In the genomic region with DNA sequence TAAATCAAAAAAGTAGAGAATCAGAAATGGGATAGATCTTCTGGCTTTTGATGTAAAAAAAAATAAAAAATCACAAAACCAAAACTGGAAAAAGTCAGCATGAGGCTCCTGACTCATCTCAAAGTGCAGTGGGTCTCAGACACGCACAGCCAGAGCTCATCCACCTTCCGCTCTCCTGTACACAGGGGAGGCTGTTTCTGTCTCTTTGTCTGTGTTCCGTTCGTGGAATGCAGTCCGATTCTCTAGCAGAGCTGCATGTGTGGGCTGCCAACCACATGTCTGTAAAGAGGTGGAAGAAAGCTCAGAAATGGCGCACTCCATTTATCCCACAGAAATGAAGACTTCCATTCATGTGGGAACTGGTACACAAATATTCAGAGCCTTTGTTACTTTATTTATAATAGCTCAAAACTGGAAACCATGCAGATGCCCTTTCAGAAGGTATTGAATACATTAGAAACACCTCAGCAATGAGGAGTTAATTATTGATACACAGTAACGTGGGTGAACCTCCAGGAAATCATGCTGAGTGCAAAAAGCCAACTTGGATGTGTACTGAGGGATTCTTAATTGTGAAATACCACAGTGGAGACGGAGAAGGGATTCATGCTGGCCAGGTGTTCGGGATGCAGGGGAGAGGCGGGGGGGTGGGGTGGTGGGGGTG, we compare ENCODE assay signal across 16 cellular contexts.
DNase-seq lines count a peak whose midpoint lies in the region; ATAC-seq and TF ChIP-seq lines count a peak whose summit lies in the region.
"Had no signal": no experiment of that assay in that cellular context is flagged by ENCODE, and none has a peak within 500 bp of the region (broad histone marks: within the 10 kb centered on the region; RNA-seq: fewer than 3 reads in every experiment).

No MANE protein-coding gene starts in this region.

- H3K36me3 Mint-ChIP-seq in effector memory CD8-positive, alpha-beta T cell (ENCODE audit: insufficient read depth), result peaks cover 48% of the 10 kb centered on the region

- no peaks in the 10 kb centered on the region for H3K9me3 Mint-ChIP-seq in effector memory CD8-positive, alpha-beta T cell
- H3K9me3 Mint-ChIP-seq: mesothelial cell of epicardium had no signal

- TF ChIP-seq CTCF in epithelial cell of proximal tubule (conservative IDR thresholded peaks at IDR 0.05; ENCODE audit: low read depth, low read length), result no peak

- no peaks in the 10 kb centered on the region for H3K27me3 Mint-ChIP-seq in effector memory CD8-positive, alpha-beta T cell

- DNase-seq in H7, result peak; percentile 24
- DNase-seq in activated T-cell treated with anti-CD3 and anti-CD28 coated beads, Interleukin-2, amount 50 U/mL, for 48 hours, result peak; percentile 15 to 19
- peak; percentile 67 for DNase-seq in epithelial cell of proximal tubule (ENCODE audit: low read depth)
- peak; percentile 50 for DNase-seq in putamen (ENCODE audit: low spot score)
- DNase-seq in effector memory CD4-positive, alpha-beta T cell, result no peak
- no peak for DNase-seq in NCI-H82 treated with DMSO at 0.1 percent for 48 hours (lab: John Stamatoyannopoulos, UW; ENCODE audit: unreplicated experiment)
- no peak for DNase-seq in GM19238 (ENCODE audit: insufficient read length, low spot score)
- no peak for DNase-seq in effector memory CD8-positive, alpha-beta T cell
- DNase-seq: activated naive CD4-positive, alpha-beta T cell treated with anti-CD3 and anti-CD28 coated beads, Interleukin-2, amount 50 U/mL, for 16 hours; kidney; NCI-H1417; right lobe of liver; RPMI8226; stimulated activated CD4-positive, alpha-beta T cell treated with anti-CD3 and anti-CD28 coated beads, Interleukin-1b, Interleukin-23, amount 100 ng/mL, for 48 hours; substantia nigra had no signal

- H3K4me3 Mint-ChIP-seq in effector memory CD8-positive, alpha-beta T cell, result no peak overlapping the region
- H3K4me3 Mint-ChIP-seq: mesothelial cell of epicardium had no signal

- ATAC-seq in effector memory CD8-positive, alpha-beta T cell (replicated peaks), result no peak
- ATAC-seq: right lobe of liver had no signal

- no peaks in the 10 kb centered on the region for H3K27me3 ChIP-seq in H7 (ENCODE audit: control insufficient read depth, insufficient read depth, low read length)
- H3K27me3 ChIP-seq in effector memory CD4-positive, alpha-beta T cell (replicated peaks; ENCODE audit: control insufficient read depth, insufficient read depth, low read length, poor library complexity, severe bottlenecking), result no peaks in the 10 kb centered on the region
- H3K27me3 ChIP-seq: right lobe of liver had no signal

- H3K4me1 Mint-ChIP-seq in effector memory CD8-positive, alpha-beta T cell (ENCODE audit: low read depth in 2 of 2), result peaks cover 0 to 3% of the 10 kb centered on the region in 2 donors
- H3K4me1 Mint-ChIP-seq: mesothelial cell of epicardium had no signal

- no peaks in the 10 kb centered on the region for H3K4me1 ChIP-seq in effector memory CD4-positive, alpha-beta T cell (ENCODE audit: control insufficient read depth, insufficient read depth, low read length, poor library complexity, severe bottlenecking)
- H3K4me1 ChIP-seq: right lobe of liver had no signal

- no peak overlapping the region for H3K27ac ChIP-seq in effector memory CD4-positive, alpha-beta T cell (ENCODE audit: insufficient read depth, low read length, poor library complexity, severe bottlenecking)
- H3K27ac ChIP-seq: right lobe of liver had no signal

- H3K4me3 ChIP-seq in H7 (ENCODE audit: insufficient read depth, low read depth, low read length) (no peak overlapping the region), epithelial cell of proximal tubule (ENCODE audit: low read depth, low read length) (peak overlapping the region; percentile 1)
- no peak overlapping the region for H3K4me3 ChIP-seq in effector memory CD4-positive, alpha-beta T cell (ENCODE audit: insufficient read depth, low read depth, low read length, poor library complexity, severe bottlenecking)
- H3K4me3 ChIP-seq: right lobe of liver had no signal

- peak overlapping the region in 1 of 2 donors; percentile 23 for H3K27ac Mint-ChIP-seq in effector memory CD8-positive, alpha-beta T cell
- H3K27ac Mint-ChIP-seq: mesothelial cell of epicardium had no signal

- H3K9me3 ChIP-seq in effector memory CD4-positive, alpha-beta T cell (ENCODE audit: control insufficient read depth, low read length), result no peaks in the 10 kb centered on the region
- H3K9me3 ChIP-seq: right lobe of liver had no signal

- H3K36me3 ChIP-seq in H7 (replicated peaks; ENCODE audit: control insufficient read depth, insufficient read depth, low read length), result peaks cover 29% of the 10 kb centered on the region
- peaks cover 72% of the 10 kb centered on the region for H3K36me3 ChIP-seq in effector memory CD4-positive, alpha-beta T cell (ENCODE audit: control insufficient read depth, insufficient read depth, low read length)

Comparison
In these comparisons a context has a peak if more than half of its experiments do, and no peak if none do; other contexts are left out.
1. DNase-seq: peak in H7 (single experiment), activated T-cell treated with anti-CD3 and anti-CD28 coated beads, Interleukin-2, amount 50 U/mL, for 48 hours (2 of 2), epithelial cell of proximal tubule (single experiment) and putamen (single experiment); none in effector memory CD4-positive, alpha-beta T cell (0 of 3), NCI-H82 treated with DMSO at 0.1 percent for 48 hours (single experiment), GM19238 (single experiment) and effector memory CD8-positive, alpha-beta T cell (0 of 3).